In genomic region chr2:72146357-72147302, GRCh38 we compare ENCODE assay signal across 8 cellular contexts. TPM values are rescaled to one million over a fixed set of nuclear protein-coding genes. Genes with fewer than 3 reads are reported as not detected.
DNase-seq lines count a peak whose midpoint lies in the region; ATAC-seq, FAIRE-seq and TF ChIP-seq lines count a peak whose summit lies in the region.

No MANE protein-coding gene starts in this region.

- H3K27ac Mint-ChIP-seq in naive thymus-derived CD8-positive, alpha-beta T cell, result no peak overlapping the region

- no peaks in the 10 kb centered on the region for H3K36me3 ChIP-seq in HUES6 (ENCODE audit: control insufficient read depth, insufficient read depth, low read length)

- H3K4me1 Mint-ChIP-seq in naive thymus-derived CD8-positive, alpha-beta T cell, result peaks cover 28 to 63% (median 45%) of the 10 kb centered on the region in 4 donors

- no peak for TF ChIP-seq CTCF in dorsolateral prefrontal cortex (IDR thresholded peaks at IDR 0.05 in 54 of 56, conservative IDR thresholded peaks at IDR 0.05 in 2 of 56; ENCODE audit: low read depth in 1 of 56, partially characterized antibody in 56 of 56)

- DNase-seq in AG20443 (ENCODE audit: low spot score), result peak; percentile 12
- peak in 9 of 10 donors; percentile 8 to 39 (median 24) for DNase-seq in dorsolateral prefrontal cortex
- peak in 1 of 10 donors; percentile 13 for DNase-seq in naive thymus-derived CD8-positive, alpha-beta T cell
- DNase-seq in urothelium cell line (ENCODE audit: low spot score), result no peak
- no peak for DNase-seq in NCI-H82 treated with DMSO at 0.1 percent for 48 hours (lab: John Stamatoyannopoulos, UW; ENCODE audit: unreplicated experiment)

- no peak for ATAC-seq in naive thymus-derived CD8-positive, alpha-beta T cell
- no peak for ATAC-seq in HG03565 (IDR thresholded peaks at IDR 0.05; ENCODE audit: unreplicated experiment)
- ATAC-seq in esophagus mucosa, result no peak

- H3K9me3 ChIP-seq in HUES6 (ENCODE audit: control insufficient read depth, insufficient read depth, low read depth, low read length), result no peaks in the 10 kb centered on the region

- FAIRE-seq in urothelium cell line (lab: Jason Lieb, UNC), result no peak

- peak overlapping the region; percentile 23 to 88 (median 77) for H3K4me3 Mint-ChIP-seq in naive thymus-derived CD8-positive, alpha-beta T cell

- POLR2A ChIA-PET in naive thymus-derived CD8-positive, alpha-beta T cell (lab: Charles Lee), result no interaction called here

- intact Hi-C loops in dorsolateral prefrontal cortex (cut with DNase I), result loop anchor here (5.0 to 10.0 kb wide), 7 partner anchors 344 to 738 kb away; partner anchors contain the start of gene SPR (in 1 of the 2)

- no peak overlapping the region for H3K27ac ChIP-seq in HUES6 (ENCODE audit: low read depth, low read length)
- peak overlapping the region in 10 of 59 donors; percentile 25 to 75 (median 60) for H3K27ac ChIP-seq in dorsolateral prefrontal cortex

- H3K36me3 Mint-ChIP-seq in naive thymus-derived CD8-positive, alpha-beta T cell, result peaks cover 0 to 9% (median 0%) of the 10 kb centered on the region in 3 donors

- H3K27me3 ChIP-seq in HUES6 (ENCODE audit: control insufficient read depth, insufficient read depth, low read length) (peaks cover 97% of the 10 kb centered on the region), dorsolateral prefrontal cortex (peaks cover 0 to 57% (median 32%) of the 10 kb centered on the region in 45 donors)

- H3K9ac ChIP-seq in HUES6 (ENCODE audit: low read length), result no peak overlapping the region

- H3K4me1 ChIP-seq in HUES6 (ENCODE audit: control insufficient read depth, insufficient read depth, low read length), result peaks cover 33% of the 10 kb centered on the region

- peak overlapping the region; percentile 68 for H3K4me3 ChIP-seq in HUES6 (ENCODE audit: low read depth, low read length)
- peak overlapping the region; percentile 30 to 77 (median 58) for H3K4me3 ChIP-seq in dorsolateral prefrontal cortex

- peaks cover 0 to 7% (median 0%) of the 10 kb centered on the region in 9 donors for H3K9me3 Mint-ChIP-seq in naive thymus-derived CD8-positive, alpha-beta T cell

- H3K27me3 Mint-ChIP-seq in naive thymus-derived CD8-positive, alpha-beta T cell, result peaks cover 34 to 86% (median 68%) of the 10 kb centered on the region in 5 donors

RNA-seq across cellular contexts. Expression of gene CYP26B1, which starts 1.0 kb away (rescaled TPM):
- total RNA-seq in dorsolateral prefrontal cortex, result 10 to 100 TPM in 113 of 120 experiments, 1 to 10 TPM in 7; 5.5 to 55.3 (median 18.2) TPM
- total RNA-seq in naive thymus-derived CD8-positive, alpha-beta T cell, result not detected
- not detected for polyA plus RNA-seq in naive thymus-derived CD8-positive, alpha-beta T cell
- total RNA-seq in esophagus mucosa, result 1.9 TPM

Comparison
In these comparisons a context has a peak if more than half of its experiments do, and no peak if none do; other contexts are left out.
1. DNase-seq: peak in AG20443 (single experiment) and dorsolateral prefrontal cortex (9 of 10); none in urothelium cell line (single experiment) and NCI-H82 treated with DMSO at 0.1 percent for 48 hours (single experiment).